In the genomic region with DNA sequence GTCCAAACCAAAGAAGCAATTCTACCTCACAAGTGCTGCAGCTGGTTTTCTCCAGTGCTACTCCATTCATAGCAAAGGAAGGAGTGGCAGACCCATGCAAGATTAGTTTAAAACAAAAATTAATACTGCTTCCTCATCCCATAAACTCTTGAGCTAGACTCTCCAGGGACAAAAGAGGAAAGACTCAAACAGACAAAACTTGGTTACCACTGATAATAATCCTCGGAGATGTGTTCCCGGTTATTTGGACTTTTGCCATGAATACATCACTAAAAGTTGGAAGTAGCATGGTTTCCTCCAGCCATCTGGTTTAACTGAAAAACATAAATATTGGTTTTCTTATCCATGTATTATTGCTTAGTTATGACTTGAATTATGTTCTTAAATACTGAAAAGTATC, we compare ENCODE assay signal across 15 cellular contexts.
"Had no signal": no experiment of that assay in that cellular context is flagged by ENCODE, and none has a peak within 500 bp of the region (broad histone marks: within the 10 kb centered on the region; RNA-seq: fewer than 3 reads in every experiment).

No MANE protein-coding gene starts in this region.

- ATAC-seq: activated CD8-positive, alpha-beta T cell treated with anti-CD3 and anti-CD28 coated beads for 36 hours; activated T-cell treated with anti-CD3 and anti-CD28 coated beads, Interleukin-2, amount 50 U/mL, for 4 hours had no signal

- H2AFZ ChIP-seq: hepatocyte, parathyroid adenoma had no signal

- H3K4me1 ChIP-seq: parathyroid adenoma, tibial artery, uterus had no signal

- DNase-seq: activated CD4-positive, alpha-beta T cell treated with anti-CD3 and anti-CD28 coated beads for 4 hours; activated CD8-positive, alpha-beta T cell treated with anti-CD3 and anti-CD28 coated beads for 36 hours; activated effector memory CD4-positive, alpha-beta T cell treated with Interleukin-2 at 50 U/mL for 16 hours; activated naive CD4-positive, alpha-beta T cell treated with anti-CD3 and anti-CD28 coated beads, Interleukin-2, amount 50 U/mL, for 16 hours; activated T-cell treated with anti-CD3 and anti-CD28 coated beads, Interleukin-2, amount 50 U/mL, for 4 hours; islet precursor cell; naive B cell; stimulated activated CD4-positive, alpha-beta T cell treated with anti-CD3 and anti-CD28 coated beads, Interleukin-2, amount 100 ng/mL, for 48 hours; stimulated activated naive CD4-positive, alpha-beta T cell; T-helper 9 cell; tibial artery; uterus had no signal

- H3K79me2 ChIP-seq: hepatocyte, parathyroid adenoma had no signal

- H3K9ac ChIP-seq: parathyroid adenoma had no signal

- H3K27ac ChIP-seq: epithelial cell of prostate, hepatocyte, parathyroid adenoma, tibial artery, uterus had no signal

- H3K36me3 Mint-ChIP-seq: naive B cell had no signal

- H3K4me1 Mint-ChIP-seq: naive B cell had no signal

- H3K27ac Mint-ChIP-seq: activated CD8-positive, alpha-beta T cell treated with anti-CD3 and anti-CD28 coated beads for 36 hours; naive B cell had no signal

- H3K4me2 ChIP-seq: hepatocyte had no signal

- H3K27me3 Mint-ChIP-seq: activated CD8-positive, alpha-beta T cell treated with anti-CD3 and anti-CD28 coated beads for 36 hours; naive B cell had no signal

- H3K4me3 Mint-ChIP-seq: activated CD8-positive, alpha-beta T cell treated with anti-CD3 and anti-CD28 coated beads for 36 hours; activated T-cell treated with anti-CD3 and anti-CD28 coated beads, Interleukin-2, amount 50 U/mL, for 4 hours; naive B cell had no signal

- H3K4me3 ChIP-seq: hepatocyte, tibial artery, uterus had no signal

- H3K36me3 ChIP-seq: tibial artery, uterus had no signal

- H3K9me3 ChIP-seq: tibial artery, uterus had no signal

- H3K27me3 ChIP-seq: hepatocyte, tibial artery, uterus had no signal
